In genomic region chr14:49545071-49545470, GRCh38 we compare ENCODE assay signal across 1 cellular context.
TF ChIP-seq lines count a peak whose summit lies in the region.

No MANE protein-coding gene starts in this region.

TF ChIP-seq in HepG2, 621 proteins besides CTCF, POLR2A, EP300 and RAD21:
- no peak for TF ChIP-seq ZNF691 (CRISPR knock-in tag; IDR thresholded peaks at IDR 0.05; ENCODE audit: borderline replicate concordance, low read depth)
- TF ChIP-seq ETV5 (CRISPR knock-in tag; IDR thresholded peaks at IDR 0.05; ENCODE audit: borderline replicate concordance): no peak
- TF ChIP-seq ZFP36 (IDR thresholded peaks at IDR 0.05; ENCODE audit: borderline replicate concordance, low read depth, low read length, partially characterized antibody): no peak
- TF ChIP-seq, protein P1, sequence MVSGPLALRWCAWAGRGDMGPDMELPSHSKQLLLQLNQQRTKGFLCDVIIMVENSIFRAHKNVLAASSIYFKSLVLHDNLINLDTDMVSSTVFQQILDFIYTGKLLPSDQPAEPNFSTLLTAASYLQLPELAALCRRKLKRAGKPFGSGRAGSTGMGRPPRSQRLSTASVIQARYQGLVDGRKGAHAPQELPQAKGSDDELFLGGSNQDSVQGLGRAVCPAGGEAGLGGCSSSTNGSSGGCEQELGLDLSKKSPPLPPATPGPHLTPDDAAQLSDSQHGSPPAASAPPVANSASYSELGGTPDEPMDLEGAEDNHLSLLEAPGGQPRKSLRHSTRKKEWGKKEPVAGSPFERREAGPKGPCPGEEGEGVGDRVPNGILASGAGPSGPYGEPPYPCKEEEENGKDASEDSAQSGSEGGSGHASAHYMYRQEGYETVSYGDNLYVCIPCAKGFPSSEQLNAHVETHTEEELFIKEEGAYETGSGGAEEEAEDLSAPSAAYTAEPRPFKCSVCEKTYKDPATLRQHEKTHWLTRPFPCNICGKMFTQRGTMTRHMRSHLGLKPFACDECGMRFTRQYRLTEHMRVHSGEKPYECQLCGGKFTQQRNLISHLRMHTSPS (CRISPR knock-in tag; IDR thresholded peaks at IDR 0.05; ENCODE audit: low read depth): no peak
- TF ChIP-seq PHF8 (CRISPR knock-in tag; IDR thresholded peaks at IDR 0.05): no peak
